In the genomic region with DNA sequence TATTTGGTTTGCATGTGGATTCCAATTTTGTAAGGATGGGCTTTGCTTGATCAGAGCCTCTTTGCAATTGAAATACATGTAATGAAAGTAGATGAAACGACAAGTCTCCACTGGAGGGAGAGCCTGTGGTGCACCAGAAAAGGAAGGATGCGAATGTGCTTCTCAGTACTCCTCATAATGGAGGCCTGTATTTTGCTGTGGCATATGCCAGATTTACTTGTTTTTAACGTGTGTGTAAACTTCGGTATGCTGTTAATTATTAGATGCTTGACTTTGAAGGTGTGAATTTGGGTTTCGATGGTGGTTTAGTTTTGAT, we compare ENCODE assay signal across 1 cellular context.
TF ChIP-seq lines count a peak whose summit lies in the region.

No MANE protein-coding gene starts in this region.

TF ChIP-seq in HCT116, 20 proteins besides CTCF, POLR2A, EP300 and RAD21 (continued from another document):
- TF ChIP-seq SRF (IDR thresholded peaks at IDR 0.05; ENCODE audit: low read depth) (no peak), TCF7L2 (IDR thresholded peaks at IDR 0.05; ENCODE audit: borderline replicate concordance, extremely low read depth, insufficient read depth, insufficient read length) (no peak), ELF1 (IDR thresholded peaks at IDR 0.05; ENCODE audit: borderline replicate concordance, low read depth) (no peak)
TF ChIP-seq in HCT116: peak in this region for 0.
